Comparison of ENCODE assay signal across 8 cellular contexts in genomic region chr9:93159601-93160418, GRCh38. TPM values are rescaled to one million over a fixed set of nuclear protein-coding genes. Genes with fewer than 3 reads are reported as not detected.
DNase-seq lines count a peak whose midpoint lies in the region; ATAC-seq and TF ChIP-seq lines count a peak whose summit lies in the region.

No MANE protein-coding gene starts in this region.

- H3K4me3 Mint-ChIP-seq in activated CD8-positive, alpha-beta T cell treated with anti-CD3 and anti-CD28 coated beads for 36 hours = no peak overlapping the region
- no peak overlapping the region for H3K4me3 Mint-ChIP-seq in memory B cell

- DNase-seq in AML-193 (lab: John Stamatoyannopoulos, UW) (peak; percentile 21 to 68), NCI-H774 (lab: John Stamatoyannopoulos, UW) (peak; percentile 78), memory B cell (ENCODE audit: low spot score in 2 of 2) (peak; percentile 68 to 75)
- DNase-seq in activated CD8-positive, alpha-beta T cell treated with anti-CD3 and anti-CD28 coated beads for 36 hours = peak; percentile 82
- peak; percentile 54 for DNase-seq in effector CD4-positive, alpha-beta T cell
- DNase-seq in stimulated activated CD8-positive, alpha-beta memory T cell treated with anti-CD3 and anti-CD28 coated beads, Interleukin-15, amount 100 ng/mL, for 24 hours (ENCODE audit: low read depth) = peak; percentile 51

- intact Hi-C loops in activated CD8-positive, alpha-beta T cell treated with anti-CD3 and anti-CD28 coated beads for 36 hours (cut with micrococcal nuclease) = loop anchor here (5.0 kb wide), 1 partner anchor 147 kb away; no protein-coding TSS in a partner anchor

- CTCF ChIA-PET in activated CD8-positive, alpha-beta T cell treated with anti-CD3 and anti-CD28 coated beads for 36 hours (lab: Charles Lee) = interaction anchor here (0.6 to 2.9 kb wide), 9 partner anchors 8 to 332 kb away, joined by 3 to 13 read pairs (median 3); no protein-coding TSS in a partner anchor

- H3K27ac Mint-ChIP-seq in activated CD8-positive, alpha-beta T cell treated with anti-CD3 and anti-CD28 coated beads for 36 hours = no peak overlapping the region
- H3K27ac Mint-ChIP-seq in memory B cell = no peak overlapping the region

- peak; percentile 98 for TF ChIP-seq CTCF in activated CD8-positive, alpha-beta T cell treated with anti-CD3 and anti-CD28 coated beads for 36 hours (IDR thresholded peaks at IDR 0.05)

- ATAC-seq in GM18873 (IDR thresholded peaks at IDR 0.05; ENCODE audit: low FRiP score, unreplicated experiment) (peak; percentile 56), HG03159 (IDR thresholded peaks at IDR 0.05; ENCODE audit: unreplicated experiment) (peak; percentile 86), memory B cell (ENCODE audit: low read depth) (peak; percentile 93)
- ATAC-seq in activated CD8-positive, alpha-beta T cell treated with anti-CD3 and anti-CD28 coated beads for 36 hours = peak; percentile 88

- peaks cover 14% of the 10 kb centered on the region for H3K4me1 Mint-ChIP-seq in activated CD8-positive, alpha-beta T cell treated with anti-CD3 and anti-CD28 coated beads for 36 hours (ENCODE audit: low read depth)
- peaks cover 3% of the 10 kb centered on the region for H3K4me1 Mint-ChIP-seq in memory B cell

- peaks cover 2% of the 10 kb centered on the region for H3K9me3 Mint-ChIP-seq in activated CD8-positive, alpha-beta T cell treated with anti-CD3 and anti-CD28 coated beads for 36 hours
- H3K9me3 Mint-ChIP-seq in memory B cell = no peaks in the 10 kb centered on the region

- no peaks in the 10 kb centered on the region for H3K36me3 Mint-ChIP-seq in activated CD8-positive, alpha-beta T cell treated with anti-CD3 and anti-CD28 coated beads for 36 hours (ENCODE audit: low read depth)
- no peaks in the 10 kb centered on the region for H3K36me3 Mint-ChIP-seq in memory B cell

- POLR2A ChIA-PET in activated CD8-positive, alpha-beta T cell treated with anti-CD3 and anti-CD28 coated beads for 36 hours (lab: Charles Lee) = no interaction called here

- no peaks in the 10 kb centered on the region for H3K27me3 Mint-ChIP-seq in activated CD8-positive, alpha-beta T cell treated with anti-CD3 and anti-CD28 coated beads for 36 hours
- peaks cover 1% of the 10 kb centered on the region for H3K27me3 Mint-ChIP-seq in memory B cell

RNA-seq across cellular contexts. Expression of gene WNK2, which starts 24.1 kb away (rescaled TPM):
- 1 to 10 TPM; 1.7 to 2.8 TPM for total RNA-seq in activated CD8-positive, alpha-beta T cell treated with anti-CD3 and anti-CD28 coated beads for 36 hours

RNA-seq across cellular contexts. Expression of gene NINJ1, which starts 25.8 kb away (rescaled TPM):
- total RNA-seq in activated CD8-positive, alpha-beta T cell treated with anti-CD3 and anti-CD28 coated beads for 36 hours = 100 to 1,000 TPM; 118 to 120 TPM

Comparison
In these comparisons a context has a peak if more than half of its experiments do, and no peak if none do; other contexts are left out.
1. Peak in every context shown above with its lines: DNase-seq and ATAC-seq.